ENCODE assay signal across 10 cellular contexts in the genomic region with DNA sequence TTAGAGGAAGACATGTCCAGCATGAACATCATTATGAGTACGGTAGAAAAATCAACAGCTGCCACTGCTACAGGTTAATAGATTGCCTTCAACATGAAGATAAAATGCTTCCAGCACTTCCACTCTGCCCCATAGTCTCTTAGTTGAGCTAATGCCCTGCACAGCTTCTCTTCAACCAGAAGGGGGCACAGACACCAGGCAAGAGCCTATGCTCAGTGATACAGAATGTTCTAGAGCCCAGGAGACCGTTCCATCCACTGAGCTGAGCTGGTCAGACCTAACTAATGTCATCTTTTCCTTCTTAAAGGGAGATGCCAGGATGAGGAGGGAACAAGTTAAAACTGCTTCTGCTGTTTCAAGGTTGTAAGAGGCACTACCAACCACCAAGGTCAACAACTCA. TPM values are rescaled to one million over a fixed set of nuclear protein-coding genes. Genes with fewer than 3 reads are reported as not detected.
A peak's percentile ranks its signal among the peaks of the same experiment; 100 is the strongest.
DNase-seq lines count a peak whose midpoint lies in the region; ATAC-seq, FAIRE-seq and TF ChIP-seq lines count a peak whose summit lies in the region.
"Had no signal": no experiment of that assay in that cellular context is flagged by ENCODE, and none has a peak within 500 bp of the region (broad histone marks: within the 10 kb centered on the region; RNA-seq: fewer than 3 reads in every experiment).

No MANE protein-coding gene starts in this region.

- ATAC-seq in GM12878 (peak; percentile 85), psoas muscle (no peak)

- no peaks in the 10 kb centered on the region for H4K20me1 ChIP-seq in GM12878 (ENCODE audit: control insufficient read depth, insufficient read depth)

- CTCF ChIA-PET in GM12878 (lab: Yijun Ruan, JAX), result interaction anchor here (0.8 to 1.3 kb wide), 7 partner anchors 9 to 278 kb away, joined by 3 to 4 read pairs (median 3); no protein-coding TSS in a partner anchor

- peak; percentile 33 for TF ChIP-seq RAD21 in GM12878 (IDR thresholded peaks at IDR 0.05; ENCODE audit: insufficient read depth, low read depth, low read length)

- intact Hi-C loops in GM12878 (cut with micrococcal nuclease; ENCODE audit: unreplicated experiment), result no loop called here
- intact Hi-C loops in psoas muscle (cut with DNase I), result no loop called here

- no peak for TF ChIP-seq EP300 in GM12878 (IDR thresholded peaks at IDR 0.05; ENCODE audit: borderline replicate concordance in 1 of 2, control insufficient read depth in 1 of 2, low read depth in 2 of 2, low read length in 2 of 2)

- 17% methylated on average over 2 of the region's 2 CpGs for WGBS in GM12878 (ENCODE audit: insufficient coverage, insufficient replicate concordance, low lambda C conversion rate, missing lambda C conversion rate)
- WGBS in psoas muscle, 3 donors, result 66 to 81% (median 70%) methylated on average over 2 of the region's 2 CpGs

- H3K4me3 ChIP-seq in GM12878, result no peak overlapping the region
- no peak overlapping the region for H3K4me3 ChIP-seq in psoas muscle

- H3K9ac ChIP-seq in GM12878 (ENCODE audit: control insufficient read depth, insufficient read depth, low read length), result no peak overlapping the region

- POLR2A ChIA-PET in GM12878 (lab: Charles Lee), result no interaction called here

- FAIRE-seq in GM12878 (lab: Jason Lieb, UNC) (no peak), D721Med (lab: Jason Lieb, UNC) (no peak)
- FAIRE-seq: endometrium had no signal

- no TSS peak for BruUV-seq in GM12878 (replicated peaks; lab: Mats Ljungman, UMichigan)

- TF ChIP-seq CTCF in GM12878 (IDR thresholded peaks at IDR 0.05 in 2 of 3, conservative IDR thresholded peaks at IDR 0.05 in 1 of 3; ENCODE audit: control insufficient read depth in 2 of 3, extremely low read depth in 1 of 3, insufficient read depth in 1 of 3, low read depth in 3 of 3, low read length in 3 of 3) (peak; percentile 35 to 44 (median 37); a peak in 5 of 6 replicates), psoas muscle (IDR thresholded peaks at IDR 0.05) (peak; percentile 17), D721Med (IDR thresholded peaks at IDR 0.05; ENCODE audit: insufficient read depth, missing control alignments) (no peak)

- H3K4me1 ChIP-seq in GM12878 (ENCODE audit: control insufficient read depth, insufficient read depth, low read length), result no peaks in the 10 kb centered on the region
- H3K4me1 ChIP-seq in psoas muscle, result no peaks in the 10 kb centered on the region

- no peak overlapping the region for H2AFZ ChIP-seq in GM12878 (ENCODE audit: control insufficient read depth, low read depth, low read length)

- no peak for TF ChIP-seq POLR2A in GM12878 (IDR thresholded peaks at IDR 0.05; ENCODE audit: low read depth, low read length)

- H3K9me3 ChIP-seq in GM12878 (replicated peaks; ENCODE audit: control insufficient read depth, insufficient read depth, low read length), result no peaks in the 10 kb centered on the region
- H3K9me3 ChIP-seq in psoas muscle, result no peaks in the 10 kb centered on the region

- no peaks in the 10 kb centered on the region for H3K79me2 ChIP-seq in GM12878 (ENCODE audit: control insufficient read depth, insufficient read depth, low read length)

- H3K27me3 ChIP-seq in GM12878 (replicated peaks in 1 of 2; ENCODE audit: control insufficient read depth in 2 of 2, insufficient read depth in 2 of 2, low read length in 1 of 2) (no peaks in the 10 kb centered on the region; a peak in 1 of 4 replicates), psoas muscle (ENCODE audit: insufficient read depth in 3 of 3, low read length in 2 of 3) (peaks cover 0 to 8% (median 0%) of the 10 kb centered on the region in 3 donors)

- H3K36me3 ChIP-seq in GM12878 (ENCODE audit: control insufficient read depth in 2 of 2, insufficient read depth in 2 of 2, low read length in 1 of 2) (no peaks in the 10 kb centered on the region), psoas muscle (ENCODE audit: insufficient read depth in 1 of 2, low read depth in 1 of 2) (no peaks in the 10 kb centered on the region)

- DNase-seq in SKM-1 treated with dmso at 0.1 percent for 144 hours (lab: John Stamatoyannopoulos, UW; ENCODE audit: unreplicated experiment) (peak; percentile 17), SKM-1 (lab: John Stamatoyannopoulos, UW; ENCODE audit: unreplicated experiment) (no peak), HT1080 (ENCODE audit: low read depth) (peak; percentile 2), GM12878 (ENCODE audit: low read depth, low spot score) (no peak), psoas muscle (no peak), kidney glomerular epithelial cell (lab: John Stamatoyannopoulos, UW) (no peak), D721Med (ENCODE audit: insufficient read length, low spot score) (no peak)
- DNase-seq in stimulated activated CD4-positive, alpha-beta T cell treated with anti-CD3 and anti-CD28 coated beads, Interleukin-12 subunit alpha, Interleukin-12 subunit beta, amount 100 ng/mL, for 4 hours, result no peak
- DNase-seq: activated CD8-positive, alpha-beta memory T cell treated with anti-CD3 and anti-CD28 coated beads, Interleukin-2, amount 50 U/mL, for 48 hours had no signal

- SMC1A ChIA-PET in GM12878 (lab: Charles Lee; ENCODE audit: uncharacterized antibody, unreplicated experiment), result interaction anchor here (0.5 to 1.0 kb wide), 4 partner anchors 11 to 131 kb away, joined by 3 to 5 read pairs (median 4); no protein-coding TSS in a partner anchor

- in situ Hi-C loops in GM12878 (cut with MboI), result no loop called here

- no peak overlapping the region for H3K4me2 ChIP-seq in GM12878 (ENCODE audit: control insufficient read depth, insufficient read depth)

- RAD21 ChIA-PET in GM12878 (lab: Charles Lee; ENCODE audit: unreplicated experiment), result interaction anchor here (0.6 to 0.8 kb wide), 3 partner anchors 19 to 133 kb away, joined by 3 read pairs; no protein-coding TSS in a partner anchor

- no peak overlapping the region for H3K27ac ChIP-seq in GM12878 (ENCODE audit: control insufficient read depth, insufficient read depth)
- H3K27ac ChIP-seq in psoas muscle, result no peak overlapping the region

TF ChIP-seq in GM12878, 131 proteins besides CTCF, POLR2A, EP300 and RAD21 (continues in another document):
- TF ChIP-seq SMC3 (IDR thresholded peaks at IDR 0.05; ENCODE audit: borderline replicate concordance, low read length), result peak; percentile 30; the same call in 1 of the 2 replicates
- TF ChIP-seq JUNB (IDR thresholded peaks at IDR 0.05), result no peak

RNA-seq across cellular contexts. Expression of a gene that starts 42.2 kb away (rescaled TPM):
- total RNA-seq in HT1080 (2014; rRNA removed; shearing (Covaris generic)), result 0.03 and 0.07 TPM in 2 replicates
- polyA plus RNA-seq in HT1080 (2015; cell fraction: cytosol; rRNA removed), result 0.27 and 0.32 TPM in 2 replicates
- polyA plus RNA-seq in HT1080 (2015; cell fraction: nucleus; rRNA removed), result 0.45 and 0.49 TPM in 2 replicates
- total RNA-seq in GM12878 (2013; cell fraction: nucleolus; rRNA removed), result 2.4 and 2.8 TPM in 2 replicates
- 0.05 TPM in 1 of 2 replicates, not detected in the other for total RNA-seq in GM12878 (2014; rRNA removed)
- not detected in 2 replicates for total RNA-seq in GM12878 (2014; rRNA removed; fragmentation: Illumina TruSeq; extraction: Trizol)
- total RNA-seq in GM12878 (2021), result 0.03 TPM in 2 replicates
- not detected for polyA plus RNA-seq in GM12878 (2011; ENCODE audit: low read depth)
- 0.05 and 0.06 TPM in 2 replicates for polyA plus RNA-seq in GM12878 (2011; rRNA removed)
- polyA plus RNA-seq in GM12878 (2011; cell fraction: cytosol; rRNA removed), result 0.01 and 0.02 TPM in 2 replicates
- 0.12 and 0.24 TPM in 2 replicates for polyA plus RNA-seq in GM12878 (2011; cell fraction: nucleus; rRNA removed)
- polyA plus RNA-seq in GM12878 (2012), result 0.01 and 0.03 TPM in 2 replicates
- polyA plus RNA-seq in GM12878 (2014; fragmentation: Illumina TruSeq; extraction: Trizol), result not detected in 2 replicates
- polyA plus RNA-seq in GM12878 (2014; fragmentation: Nextera tagmentation; extraction: Ambion mirVana), result under 1 TPM in 1 of 2 experiments, not detected in 1; 0.02 TPM
- polyA plus RNA-seq in GM12878 (2014; rRNA removed), result not detected in 2 replicates
- not detected for polyA plus RNA-seq in GM12878 (2016; fragmentation: Nextera tagmentation; extraction: Ambion mirVana)
- polyA minus RNA-seq in GM12878 (2011; rRNA and poly(A)+ RNA removed), result 0.07 and 0.10 TPM in 2 replicates
- not detected in 2 replicates for polyA minus RNA-seq in GM12878 (2011; cell fraction: cytosol; rRNA and poly(A)+ RNA removed)
- polyA minus RNA-seq in GM12878 (2011; cell fraction: nucleus; rRNA and poly(A)+ RNA removed), result 0.10 and 0.12 TPM in 2 replicates
- under 1 TPM; 0.08 to 0.58 (median 0.17) TPM for total RNA-seq in psoas muscle
- polyA plus RNA-seq in psoas muscle, result under 1 TPM; 0.08 to 0.17 (median 0.12) TPM

RNA-seq across cellular contexts. Expression of a gene that starts 56.5 kb away (rescaled TPM):
- 3.7 and 4.2 TPM in 2 replicates for total RNA-seq in HT1080 (2014; rRNA removed; shearing (Covaris generic))
- 3.2 and 3.4 TPM in 2 replicates for polyA plus RNA-seq in HT1080 (2015; cell fraction: cytosol; rRNA removed)
- polyA plus RNA-seq in HT1080 (2015; cell fraction: nucleus; rRNA removed), result 20.3 and 28.7 TPM in 2 replicates
- 101 and 106 TPM in 2 replicates for total RNA-seq in GM12878 (2013; cell fraction: nucleolus; rRNA removed)
- 14.1 and 16.1 TPM in 2 replicates for total RNA-seq in GM12878 (2014; rRNA removed)
- 18.7 and 20.8 TPM in 2 replicates for total RNA-seq in GM12878 (2014; rRNA removed; fragmentation: Illumina TruSeq; extraction: Trizol)
- 14.2 and 16.6 TPM in 2 replicates for total RNA-seq in GM12878 (2021)
- 14.5 TPM for polyA plus RNA-seq in GM12878 (2011; ENCODE audit: low read depth)
- 84.9 and 137 TPM in 2 replicates for polyA plus RNA-seq in GM12878 (2011; rRNA removed)
- 28.7 and 29.9 TPM in 2 replicates for polyA plus RNA-seq in GM12878 (2011; cell fraction: cytosol; rRNA removed)
- polyA plus RNA-seq in GM12878 (2011; cell fraction: nucleus; rRNA removed), result 218 and 262 TPM in 2 replicates
- polyA plus RNA-seq in GM12878 (2012), result 16.1 and 17.6 TPM in 2 replicates
- 25.1 and 34.2 TPM in 2 replicates for polyA plus RNA-seq in GM12878 (2014; fragmentation: Illumina TruSeq; extraction: Trizol)
- 10 to 100 TPM in 1 of 2 experiments, 1 to 10 TPM in 1; 4.9 to 10.5 TPM for polyA plus RNA-seq in GM12878 (2014; fragmentation: Nextera tagmentation; extraction: Ambion mirVana)
- polyA plus RNA-seq in GM12878 (2014; rRNA removed), result 20.8 and 20.9 TPM in 2 replicates
- 1 to 10 TPM; 7.5 to 9.2 TPM for polyA plus RNA-seq in GM12878 (2016; fragmentation: Nextera tagmentation; extraction: Ambion mirVana)
- polyA minus RNA-seq in GM12878 (2011; rRNA and poly(A)+ RNA removed), result 41.2 and 41.6 TPM in 2 replicates
- 12.0 and 16.8 TPM in 2 replicates for polyA minus RNA-seq in GM12878 (2011; cell fraction: cytosol; rRNA and poly(A)+ RNA removed)
- polyA minus RNA-seq in GM12878 (2011; cell fraction: nucleus; rRNA and poly(A)+ RNA removed), result 61.1 and 73.0 TPM in 2 replicates
- 1 to 10 TPM in 1 of 4 donors, under 1 TPM in 3; 0.38 to 1.2 (median 0.86) TPM for total RNA-seq in psoas muscle
- polyA plus RNA-seq in psoas muscle, result 1 to 10 TPM in 1 of 3 donors, under 1 TPM in 2; 0.47 to 1.1 (median 0.77) TPM

Comparison
In these comparisons a context has a peak if more than half of its experiments do, and no peak if none do; other contexts are left out.
1. DNase-seq: peak in SKM-1 treated with dmso at 0.1 percent for 144 hours (single experiment) and HT1080 (single experiment); none in SKM-1 (single experiment), GM12878 (single experiment), psoas muscle (0 of 2), kidney glomerular epithelial cell (single experiment), stimulated activated CD4-positive, alpha-beta T cell treated with anti-CD3 and anti-CD28 coated beads, Interleukin-12 subunit alpha, Interleukin-12 subunit beta, amount 100 ng/mL, for 4 hours (single experiment) and D721Med (single experiment).